In the genomic region with DNA sequence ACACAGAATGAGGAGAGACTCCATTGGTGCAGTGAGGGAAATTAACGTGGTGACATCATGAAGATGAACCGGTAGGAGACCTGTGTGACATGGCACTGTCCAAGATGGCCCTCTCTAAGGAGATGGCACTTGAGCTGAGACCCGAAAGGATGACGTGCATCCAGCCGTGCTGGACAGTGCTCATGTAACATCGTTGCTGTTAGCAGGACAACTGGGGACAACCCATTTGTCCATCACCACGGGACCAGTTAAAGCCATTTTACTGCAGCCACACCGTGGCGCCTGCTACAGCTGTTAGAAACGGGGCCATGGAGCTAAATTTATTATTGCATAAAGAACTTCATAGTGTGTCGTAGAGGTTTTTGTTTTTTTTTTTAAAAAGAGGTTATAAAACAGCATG, we compare ENCODE assay signal across 25 cellular contexts.
DNase-seq lines count a peak whose midpoint lies in the region; ATAC-seq, FAIRE-seq and TF ChIP-seq lines count a peak whose summit lies in the region.
"Had no signal": no experiment of that assay in that cellular context is flagged by ENCODE, and none has a peak within 500 bp of the region (broad histone marks: within the 10 kb centered on the region; RNA-seq: fewer than 3 reads in every experiment).

No MANE protein-coding gene starts in this region.

- 76 to 84% (median 83%) methylated on average over 11 of the region's 11 CpGs for WGBS in adrenal gland, 4 donors

- ATAC-seq in Right ventricle myocardium inferior (peak; percentile 13), GM21723 (IDR thresholded peaks at IDR 0.05; ENCODE audit: unreplicated experiment) (no peak), SK-N-SH treated with all-trans-retinoic acid at 6 μM for 48 hours (no peak)
- ATAC-seq: GM12878 had no signal

- no peaks in the 10 kb centered on the region for H3K9me3 ChIP-seq in left ventricle myocardium inferior (replicated peaks)
- H3K9me3 ChIP-seq in adrenal gland (replicated peaks in 1 of 3): no peaks in the 10 kb centered on the region
- H3K9me3 ChIP-seq: A549; BE2C; BLaER1 treated with 17β-estradiol and CSF1 and Interleukin-3, amounts not matched to agents 10 nM and 100 nM; HAP-1 had no signal

- intact Hi-C loops in Right ventricle myocardium inferior (cut with DNase I): no loop called here
- intact Hi-C loops in left ventricle myocardium inferior (cut with micrococcal nuclease): no loop called here
- intact Hi-C loops in adrenal gland (cut with DNase I): no loop called here

- H3K27ac ChIP-seq in left ventricle myocardium inferior (replicated peaks): no peak overlapping the region
- no peak overlapping the region for H3K27ac ChIP-seq in adrenal gland
- H3K27ac ChIP-seq: A549; BLaER1 treated with 17β-estradiol and CSF1 and Interleukin-3, amounts not matched to agents 10 nM and 100 nM had no signal

- H3K4me3 ChIP-seq in left ventricle myocardium inferior (no peak overlapping the region), adrenal gland (no peak overlapping the region)
- H3K4me3 ChIP-seq: A549; BLaER1 treated with 17β-estradiol and CSF1 and Interleukin-3, amounts not matched to agents 10 nM and 100 nM; GM12878; HAP-1 had no signal

- DNase-seq in Right ventricle myocardium inferior (ENCODE audit: missing footprints): no peak
- DNase-seq in left ventricle myocardium inferior: no peak
- no peak for DNase-seq in HTR-8/SVneo (ENCODE audit: insufficient read length, low spot score)
- DNase-seq in myocyte (ENCODE audit: low read depth): peak; percentile 9
- DNase-seq in adrenal gland: no peak
- DNase-seq: 8988T; ACHN; AML-193; BE2C; CD4-positive, alpha-beta T cell; CD8-positive, alpha-beta memory T cell; DMS 273 treated with DMSO at 0.1 percent for 48 hours; DMS79; EL; GDM1; GOT3 had no signal

- no peaks in the 10 kb centered on the region for H3K36me3 ChIP-seq in left ventricle myocardium inferior
- H3K36me3 ChIP-seq in adrenal gland (replicated peaks in 1 of 2): no peaks in the 10 kb centered on the region
- H3K36me3 ChIP-seq: BE2C; BLaER1 treated with 17β-estradiol and CSF1 and Interleukin-3, amounts not matched to agents 10 nM and 100 nM; HAP-1 had no signal

- no peaks in the 10 kb centered on the region for H3K4me1 ChIP-seq in left ventricle myocardium inferior
- no peaks in the 10 kb centered on the region for H3K4me1 ChIP-seq in adrenal gland (replicated peaks in 1 of 2)
- H3K4me1 ChIP-seq: A549; BE2C; BLaER1 treated with 17β-estradiol and CSF1 and Interleukin-3, amounts not matched to agents 10 nM and 100 nM; HAP-1 had no signal

- FAIRE-seq in HTR-8/SVneo (lab: Jason Lieb, UNC): peak; percentile 74
- FAIRE-seq: A549, D721Med, GM12878, GM19239, H54 had no signal

- no peak for TF ChIP-seq POLR2A in adrenal gland (IDR thresholded peaks at IDR 0.05)

- H3K27me3 ChIP-seq in left ventricle myocardium inferior (ENCODE audit: low read depth) (peaks cover 97% of the 10 kb centered on the region), adrenal gland (no peaks in the 10 kb centered on the region)
- H3K27me3 ChIP-seq: BE2C; BLaER1 treated with 17β-estradiol and CSF1 and Interleukin-3, amounts not matched to agents 10 nM and 100 nM had no signal

- TF ChIP-seq CTCF in left ventricle myocardium inferior (IDR thresholded peaks at IDR 0.05; ENCODE audit: borderline replicate concordance) (no peak), adrenal gland (IDR thresholded peaks at IDR 0.05) (no peak)

TF ChIP-seq in SK-N-SH treated with all-trans-retinoic acid at 6 μM for 48 hours, 23 proteins besides CTCF, POLR2A, EP300 and RAD21:
- TF ChIP-seq CSDC2 (CRISPR knock-in tag; IDR thresholded peaks at IDR 0.05) (no peak), OSR1 (CRISPR knock-in tag; IDR thresholded peaks at IDR 0.05) (no peak), ZFP30 (CRISPR knock-in tag; IDR thresholded peaks at IDR 0.05) (no peak), ZFP3 (CRISPR knock-in tag; IDR thresholded peaks at IDR 0.05) (no peak), RARB (CRISPR knock-in tag; IDR thresholded peaks at IDR 0.05) (no peak), ISL1 (CRISPR knock-in tag; IDR thresholded peaks at IDR 0.05) (no peak), ZC3H10 (CRISPR knock-in tag; IDR thresholded peaks at IDR 0.05) (no peak), ZNF70 (CRISPR knock-in tag; IDR thresholded peaks at IDR 0.05) (no peak), BACH2 (CRISPR knock-in tag; IDR thresholded peaks at IDR 0.05; ENCODE audit: borderline replicate concordance) (no peak), ZNF565 (CRISPR knock-in tag; conservative IDR thresholded peaks at IDR 0.05; ENCODE audit: low read depth) (no peak), PPARA (CRISPR knock-in tag; IDR thresholded peaks at IDR 0.05; ENCODE audit: borderline replicate concordance) (no peak), TOX (CRISPR knock-in tag; IDR thresholded peaks at IDR 0.05; ENCODE audit: borderline replicate concordance) (no peak), SNAI2 (CRISPR knock-in tag; IDR thresholded peaks at IDR 0.05) (no peak)
- TF ChIP-seq, protein P1, sequence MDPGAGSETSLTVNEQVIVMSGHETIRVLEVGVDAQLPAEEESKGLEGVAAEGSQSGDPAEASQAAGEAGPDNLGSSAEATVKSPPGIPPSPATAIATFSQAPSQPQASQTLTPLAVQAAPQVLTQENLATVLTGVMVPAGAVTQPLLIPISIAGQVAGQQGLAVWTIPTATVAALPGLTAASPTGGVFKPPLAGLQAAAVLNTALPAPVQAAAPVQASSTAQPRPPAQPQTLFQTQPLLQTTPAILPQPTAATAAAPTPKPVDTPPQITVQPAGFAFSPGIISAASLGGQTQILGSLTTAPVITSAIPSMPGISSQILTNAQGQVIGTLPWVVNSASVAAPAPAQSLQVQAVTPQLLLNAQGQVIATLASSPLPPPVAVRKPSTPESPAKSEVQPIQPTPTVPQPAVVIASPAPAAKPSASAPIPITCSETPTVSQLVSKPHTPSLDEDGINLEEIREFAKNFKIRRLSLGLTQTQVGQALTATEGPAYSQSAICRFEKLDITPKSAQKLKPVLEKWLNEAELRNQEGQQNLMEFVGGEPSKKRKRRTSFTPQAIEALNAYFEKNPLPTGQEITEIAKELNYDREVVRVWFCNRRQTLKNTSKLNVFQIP (CRISPR knock-in tag; IDR thresholded peaks at IDR 0.05; ENCODE audit: borderline replicate concordance, low read depth): no peak
- TF ChIP-seq, protein P2, sequence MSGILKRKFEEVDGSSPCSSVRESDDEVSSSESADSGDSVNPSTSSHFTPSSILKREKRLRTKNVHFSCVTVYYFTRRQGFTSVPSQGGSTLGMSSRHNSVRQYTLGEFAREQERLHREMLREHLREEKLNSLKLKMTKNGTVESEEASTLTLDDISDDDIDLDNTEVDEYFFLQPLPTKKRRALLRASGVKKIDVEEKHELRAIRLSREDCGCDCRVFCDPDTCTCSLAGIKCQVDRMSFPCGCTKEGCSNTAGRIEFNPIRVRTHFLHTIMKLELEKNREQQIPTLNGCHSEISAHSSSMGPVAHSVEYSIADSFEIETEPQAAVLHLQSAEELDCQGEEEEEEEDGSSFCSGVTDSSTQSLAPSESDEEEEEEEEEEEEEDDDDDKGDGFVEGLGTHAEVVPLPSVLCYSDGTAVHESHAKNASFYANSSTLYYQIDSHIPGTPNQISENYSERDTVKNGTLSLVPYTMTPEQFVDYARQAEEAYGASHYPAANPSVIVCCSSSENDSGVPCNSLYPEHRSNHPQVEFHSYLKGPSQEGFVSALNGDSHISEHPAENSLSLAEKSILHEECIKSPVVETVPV (CRISPR knock-in tag; IDR thresholded peaks at IDR 0.05): no peak
- TF ChIP-seq, protein P3, sequence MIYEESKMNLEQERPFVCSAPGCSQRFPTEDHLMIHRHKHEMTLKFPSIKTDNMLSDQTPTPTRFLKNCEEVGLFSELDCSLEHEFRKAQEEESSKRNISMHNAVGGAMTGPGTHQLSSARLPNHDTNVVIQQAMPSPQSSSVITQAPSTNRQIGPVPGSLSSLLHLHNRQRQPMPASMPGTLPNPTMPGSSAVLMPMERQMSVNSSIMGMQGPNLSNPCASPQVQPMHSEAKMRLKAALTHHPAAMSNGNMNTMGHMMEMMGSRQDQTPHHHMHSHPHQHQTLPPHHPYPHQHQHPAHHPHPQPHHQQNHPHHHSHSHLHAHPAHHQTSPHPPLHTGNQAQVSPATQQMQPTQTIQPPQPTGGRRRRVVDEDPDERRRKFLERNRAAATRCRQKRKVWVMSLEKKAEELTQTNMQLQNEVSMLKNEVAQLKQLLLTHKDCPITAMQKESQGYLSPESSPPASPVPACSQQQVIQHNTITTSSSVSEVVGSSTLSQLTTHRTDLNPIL (CRISPR knock-in tag; IDR thresholded peaks at IDR 0.05; ENCODE audit: low read depth): no peak
TF ChIP-seq in SK-N-SH treated with all-trans-retinoic acid at 6 μM for 48 hours: peak in this region for 0.
